In genomic region chrX:130121505-130121800, GRCh38 we compare ENCODE assay signal across 9 cellular contexts. TPM values are rescaled to one million over a fixed set of nuclear protein-coding genes. Genes with fewer than 3 reads are reported as not detected.
A peak's percentile ranks its signal among the peaks of the same experiment; 100 is the strongest.
DNase-seq lines count a peak whose midpoint lies in the region; ATAC-seq and TF ChIP-seq lines count a peak whose summit lies in the region.
"Had no signal": no experiment of that assay in that cellular context is flagged by ENCODE, and none has a peak within 500 bp of the region (broad histone marks: within the 10 kb centered on the region; RNA-seq: fewer than 3 reads in every experiment).

No MANE protein-coding gene starts in this region.

- CTCF ChIA-PET in Caco-2 (lab: Charles Lee), result no interaction called here

- H3K36me3 Mint-ChIP-seq in stimulated activated naive CD8-positive, alpha-beta T cell treated with anti-CD3 and anti-CD28 coated beads, Interleukin-15, Interleukin-2, amounts not matched to agents 100 ng/mL and 50 ng/mL, for 24 hours (ENCODE audit: low read depth), result peaks cover under 1% of the 10 kb centered on the region
- H3K36me3 Mint-ChIP-seq in mesothelial cell of epicardium, result peaks cover 10% of the 10 kb centered on the region
- H3K36me3 Mint-ChIP-seq in Caco-2 (ENCODE audit: insufficient read depth, unreplicated experiment), result peaks cover under 1% of the 10 kb centered on the region

- no peaks in the 10 kb centered on the region for H3K27me3 Mint-ChIP-seq in stimulated activated naive CD8-positive, alpha-beta T cell treated with anti-CD3 and anti-CD28 coated beads, Interleukin-15, Interleukin-2, amounts not matched to agents 100 ng/mL and 50 ng/mL, for 24 hours
- H3K27me3 Mint-ChIP-seq in mesothelial cell of epicardium (ENCODE audit: low read depth), result no peaks in the 10 kb centered on the region
- no peaks in the 10 kb centered on the region for H3K27me3 Mint-ChIP-seq in Caco-2 (ENCODE audit: insufficient read depth, unreplicated experiment)

- peak overlapping the region; percentile 58 for H3K9ac ChIP-seq in adipocyte (ENCODE audit: low read length)

- peak overlapping the region; percentile 87 for H3K27ac ChIP-seq in vagina

- no peaks in the 10 kb centered on the region for H3K9me3 Mint-ChIP-seq in stimulated activated naive CD8-positive, alpha-beta T cell treated with anti-CD3 and anti-CD28 coated beads, Interleukin-15, Interleukin-2, amounts not matched to agents 100 ng/mL and 50 ng/mL, for 24 hours
- H3K9me3 Mint-ChIP-seq in mesothelial cell of epicardium (peaks cover 6% of the 10 kb centered on the region), Caco-2 (ENCODE audit: unreplicated experiment) (no peaks in the 10 kb centered on the region)

- peaks cover 36% of the 10 kb centered on the region for H3K4me1 ChIP-seq in adipocyte (ENCODE audit: control insufficient read depth, insufficient read depth, low read length)
- H3K4me1 ChIP-seq in vagina, result peaks cover 21% of the 10 kb centered on the region
- no peaks in the 10 kb centered on the region for H3K4me1 ChIP-seq in Caco-2

- H3K4me1 Mint-ChIP-seq in stimulated activated naive CD8-positive, alpha-beta T cell treated with anti-CD3 and anti-CD28 coated beads, Interleukin-15, Interleukin-2, amounts not matched to agents 100 ng/mL and 50 ng/mL, for 24 hours (ENCODE audit: low read depth), result peaks cover 29% of the 10 kb centered on the region
- peaks cover 18% of the 10 kb centered on the region for H3K4me1 Mint-ChIP-seq in mesothelial cell of epicardium
- no peaks in the 10 kb centered on the region for H3K4me1 Mint-ChIP-seq in Caco-2 (ENCODE audit: low read depth, unreplicated experiment)

- intact Hi-C loops in vagina (cut with DNase I) (loop anchor here (5.0 kb wide), 1 partner anchor 51 kb away; the partner anchor contains the start of gene RAB33A), Caco-2 (cut with micrococcal nuclease; ENCODE audit: unreplicated experiment) (no loop called here)

- H3K4me3 ChIP-seq in adipocyte (ENCODE audit: low read length) (peak overlapping the region; percentile 59), vagina (peak overlapping the region; percentile 31 to 35), foreskin fibroblast (ENCODE audit: low read depth in 1 of 2, low read length in 2 of 2) (no peak overlapping the region), Caco-2 (ENCODE audit: low read depth, low read length) (no peak overlapping the region)

- no peak for TF ChIP-seq POLR2A in vagina (IDR thresholded peaks at IDR 0.05)

- H3K36me3 ChIP-seq in adipocyte (ENCODE audit: control insufficient read depth, insufficient read depth, low read length, severe bottlenecking) (no peaks in the 10 kb centered on the region), vagina (no peaks in the 10 kb centered on the region), Caco-2 (ENCODE audit: control insufficient read depth, insufficient read depth, low read length) (no peaks in the 10 kb centered on the region)

- H3K4me3 Mint-ChIP-seq in stimulated activated naive CD8-positive, alpha-beta T cell treated with anti-CD3 and anti-CD28 coated beads, Interleukin-15, Interleukin-2, amounts not matched to agents 100 ng/mL and 50 ng/mL, for 24 hours, result peak overlapping the region; percentile 26
- H3K4me3 Mint-ChIP-seq in mesothelial cell of epicardium (peak overlapping the region; percentile 60), Caco-2 (ENCODE audit: unreplicated experiment) (no peak overlapping the region)

- H3K27me3 ChIP-seq in adipocyte (replicated peaks; ENCODE audit: control insufficient read depth, insufficient read depth, low read length) (peaks cover 2% of the 10 kb centered on the region), vagina (no peaks in the 10 kb centered on the region), Caco-2 (replicated peaks; ENCODE audit: control insufficient read depth, insufficient read depth, low read length) (no peaks in the 10 kb centered on the region)

- BruUV-seq in Caco-2 (replicated peaks; lab: Mats Ljungman, UMichigan), result no TSS peak

- no peak overlapping the region for H3K27ac Mint-ChIP-seq in stimulated activated naive CD8-positive, alpha-beta T cell treated with anti-CD3 and anti-CD28 coated beads, Interleukin-15, Interleukin-2, amounts not matched to agents 100 ng/mL and 50 ng/mL, for 24 hours
- H3K27ac Mint-ChIP-seq in mesothelial cell of epicardium (no peak overlapping the region), Caco-2 (ENCODE audit: unreplicated experiment) (no peak overlapping the region)

- H3K9me3 ChIP-seq in adipocyte (ENCODE audit: control insufficient read depth, low read length), result peaks cover 4% of the 10 kb centered on the region
- no peaks in the 10 kb centered on the region for H3K9me3 ChIP-seq in vagina
- no peaks in the 10 kb centered on the region for H3K9me3 ChIP-seq in Caco-2

- DNase-seq in stimulated activated naive CD8-positive, alpha-beta T cell treated with anti-CD3 and anti-CD28 coated beads, Interleukin-15, Interleukin-2, amounts not matched to agents 100 U/mL and 50 U/mL, for 24 hours, result no peak
- DNase-seq in adipocyte (ENCODE audit: low read depth), result no peak
- DNase-seq in mesothelial cell of epicardium (ENCODE audit: low spot score in 2 of 2, unreplicated experiment in 2 of 2), result no peak
- no peak for DNase-seq in vagina (ENCODE audit: extremely low spot score in 2 of 2)
- DNase-seq in foreskin fibroblast, result no peak
- no peak for DNase-seq in Caco-2
- DNase-seq: NCI-H187 had no signal

- POLR2A ChIA-PET in Caco-2 (lab: Charles Lee), result interaction anchor here (0.5 kb wide), 1 partner anchor 14 kb away, joined by 3 read pairs; no protein-coding TSS in a partner anchor

- no peak for TF ChIP-seq CTCF in mesothelial cell of epicardium (IDR thresholded peaks at IDR 0.05; ENCODE audit: unreplicated experiment)
- no peak for TF ChIP-seq CTCF in vagina (IDR thresholded peaks at IDR 0.05)
- no peak for TF ChIP-seq CTCF in foreskin fibroblast (IDR thresholded peaks at IDR 0.05; ENCODE audit: low read depth, low read length)
- TF ChIP-seq CTCF in Caco-2 (IDR thresholded peaks at IDR 0.05; ENCODE audit: insufficient read depth in 1 of 2, low read depth in 1 of 2, low read length in 1 of 2, severe bottlenecking in 1 of 2, unreplicated experiment in 1 of 2), result no peak

- ATAC-seq in stimulated activated naive CD8-positive, alpha-beta T cell treated with anti-CD3 and anti-CD28 coated beads, Interleukin-15, Interleukin-2, amounts not matched to agents 100 U/mL and 50 U/mL, for 24 hours, result no peak
- ATAC-seq in HG03039 (IDR thresholded peaks at IDR 0.05; ENCODE audit: unreplicated experiment), result no peak

RNA-seq across cellular contexts. Expression of gene ELF4, which starts 11.2 kb away (rescaled TPM):
- total RNA-seq in mesothelial cell of epicardium, result 21.0 to 22.9 TPM (median 22.2 TPM) in 3 replicates
- total RNA-seq in vagina, result 14.7 TPM
- 24.3 and 25.3 TPM in 2 replicates for total RNA-seq in Caco-2 (2022)

RNA-seq across cellular contexts. Expression of gene AIFM1, which starts 44.2 kb away (rescaled TPM):
- total RNA-seq in mesothelial cell of epicardium, result 31.3 to 34.6 TPM (median 32.1 TPM) in 3 replicates
- 14.2 TPM for total RNA-seq in vagina
- total RNA-seq in Caco-2 (2022), result 53.0 and 55.4 TPM in 2 replicates

RNA-seq across cellular contexts. Expression of gene RAB33A, which starts 50.3 kb away (rescaled TPM):
- 4.2 to 4.6 TPM (median 4.3 TPM) in 3 replicates for total RNA-seq in mesothelial cell of epicardium
- total RNA-seq in vagina, result 0.98 TPM
- 0.35 TPM in 1 of 2 replicates, not detected in the other for total RNA-seq in Caco-2 (2022)

Comparison
In these comparisons a context has a peak if more than half of its experiments do, and no peak if none do; other contexts are left out.
1. H3K4me3 ChIP-seq: peak in adipocyte (single experiment) and vagina (2 of 2); none in foreskin fibroblast (0 of 2) and Caco-2 (single experiment).